Comparison of ENCODE assay signal across 1 cellular context in genomic region chr3:126476976-126477330, GRCh38.
TF ChIP-seq lines count a peak whose summit lies in the region.

No MANE protein-coding gene starts in this region.

TF ChIP-seq in SK-N-SH, 30 proteins besides CTCF, POLR2A, EP300 and RAD21 (continued from another document):
- TF ChIP-seq REST (IDR thresholded peaks at IDR 0.05; ENCODE audit: low read depth, low read length): no peak
- no peak for TF ChIP-seq USF1 (IDR thresholded peaks at IDR 0.05; ENCODE audit: borderline replicate concordance, low read depth)
- no peak for TF ChIP-seq EZH2phosphoT487 (IDR thresholded peaks at IDR 0.05; ENCODE audit: borderline replicate concordance, low read depth)
- no peak for TF ChIP-seq GATA2 (CRISPR knock-in tag; IDR thresholded peaks at IDR 0.05)
- no peak for TF ChIP-seq TCF12 (IDR thresholded peaks at IDR 0.05)
- TF ChIP-seq ELF1 (IDR thresholded peaks at IDR 0.05): no peak
- TF ChIP-seq RXRA (IDR thresholded peaks at IDR 0.05; ENCODE audit: borderline replicate concordance, low read depth): no peak
- TF ChIP-seq JUND (IDR thresholded peaks at IDR 0.05): no peak
- no peak for TF ChIP-seq NRF1 (IDR thresholded peaks at IDR 0.05; ENCODE audit: low read depth, low read length)
- TF ChIP-seq NFIC (IDR thresholded peaks at IDR 0.05; ENCODE audit: borderline replicate concordance): no peak
